In the genomic region with DNA sequence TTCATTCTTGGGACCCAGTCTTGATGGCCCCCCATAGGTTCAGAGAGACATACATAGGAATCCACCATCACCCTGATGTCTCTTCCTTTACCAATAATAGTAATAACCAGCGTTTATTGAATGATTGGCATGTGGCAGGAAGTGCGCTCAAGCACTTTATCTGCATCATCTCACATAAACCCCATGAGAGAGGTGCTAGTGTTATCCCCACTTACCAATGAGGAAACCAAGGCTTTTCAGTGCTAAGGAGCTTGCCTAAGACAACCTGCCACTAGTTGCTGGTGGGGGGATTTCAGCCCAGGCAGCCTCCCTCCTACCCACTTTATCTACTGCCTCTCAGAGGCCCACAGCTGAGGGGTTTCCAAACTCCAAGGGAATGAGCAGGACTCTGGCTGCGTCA, we compare ENCODE assay signal across 15 cellular contexts. TPM values are rescaled to one million over a fixed set of nuclear protein-coding genes. Genes with fewer than 3 reads are reported as not detected.
"Had no signal": no experiment of that assay in that cellular context is flagged by ENCODE, and none has a peak within 500 bp of the region (broad histone marks: within the 10 kb centered on the region; RNA-seq: fewer than 3 reads in every experiment).

No MANE protein-coding gene starts in this region.

- H3K4me3 Mint-ChIP-seq: activated naive CD8-positive, alpha-beta T cell; T-helper 2 cell treated with Interferon-gamma antibody and Interleukin-4, amounts not matched to agents 5 μg/mL and 100 μg/mL, for 36 hours had no signal

- H3K9me3 Mint-ChIP-seq: T-helper 2 cell treated with Interferon-gamma antibody and Interleukin-4, amounts not matched to agents 5 μg/mL and 100 μg/mL, for 36 hours had no signal

- H3K27ac ChIP-seq: cardiac muscle cell, epithelial cell of prostate, thyroid gland, uterus had no signal

- H3K27me3 Mint-ChIP-seq: activated naive CD8-positive, alpha-beta T cell had no signal

- H3K9me3 ChIP-seq: gastrocnemius medialis, stomach, thyroid gland, uterus had no signal

- H3K4me3 ChIP-seq: cardiac muscle cell, gastrocnemius medialis, stomach, thyroid gland, uterus had no signal

- H3K36me3 ChIP-seq: cardiac muscle cell, gastrocnemius medialis, stomach, thyroid gland, uterus had no signal

- H3K4me1 ChIP-seq: uterus had no signal

- H3K36me3 Mint-ChIP-seq: activated naive CD8-positive, alpha-beta T cell had no signal

- H3K27ac Mint-ChIP-seq: activated naive CD8-positive, alpha-beta T cell; T-helper 2 cell treated with Interferon-gamma antibody and Interleukin-4, amounts not matched to agents 5 μg/mL and 100 μg/mL, for 36 hours had no signal

- H3K27me3 ChIP-seq: gastrocnemius medialis, thyroid gland, uterus had no signal

- DNase-seq: activated CD4-positive, alpha-beta T cell treated with anti-CD3 and anti-CD28 coated beads, Interleukin-2, amount 50 U/mL, for 1 hour; activated gamma-delta T cell; activated T-cell treated with anti-CD3 and anti-CD28 coated beads, Interleukin-2, amount 50 U/mL, for 48 hours; effector memory CD4-positive, alpha-beta T cell; stimulated activated CD4-positive, alpha-beta T cell treated with anti-CD3 and anti-CD28 coated beads, Interleukin-4, amount 100 ng/mL, for 4 hours; stomach; uterus had no signal

RNA-seq across cellular contexts. Expression of gene LGR6, which starts 7.7 kb away (rescaled TPM):
- total RNA-seq: cardiac muscle cell had no signal
- polyA plus RNA-seq: neural cell had no signal

RNA-seq across cellular contexts. Expression of gene PTPN7, which starts 40.9 kb away (rescaled TPM):
- total RNA-seq: cardiac muscle cell, osteocyte had no signal
- polyA plus RNA-seq: cardiac muscle cell had no signal
